20 cellular contexts compared by ENCODE assay signal in the genomic region with DNA sequence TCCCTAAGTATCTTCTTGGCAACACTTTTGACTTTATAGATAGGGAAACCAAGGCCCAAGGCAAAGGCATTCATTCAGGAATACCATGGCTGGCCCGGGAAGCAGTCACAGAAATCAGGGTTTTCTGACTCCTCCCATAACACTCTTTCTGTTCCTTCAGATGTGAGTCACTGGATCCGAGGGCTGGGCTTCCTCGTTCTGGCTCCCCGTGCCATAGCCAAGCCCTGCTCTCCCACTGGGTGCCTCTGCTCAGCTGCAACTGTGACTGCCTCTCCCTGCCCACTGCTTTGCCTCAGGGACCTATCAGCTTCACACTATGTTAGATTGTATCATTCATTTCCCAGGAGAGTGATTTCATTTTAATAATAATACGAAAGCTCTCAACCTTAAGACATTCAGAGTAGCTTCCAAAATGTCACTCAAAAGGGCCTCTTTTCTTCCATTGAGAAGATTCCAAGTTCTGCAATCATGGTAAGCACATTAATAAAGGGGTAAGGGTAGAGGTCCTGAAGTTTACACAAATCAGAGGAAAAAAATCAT. TPM values are rescaled to one million over a fixed set of nuclear protein-coding genes. Genes with fewer than 3 reads are reported as not detected.
"Had no signal": no experiment of that assay in that cellular context is flagged by ENCODE, and none has a peak within 500 bp of the region (broad histone marks: within the 10 kb centered on the region; RNA-seq: fewer than 3 reads in every experiment).

No MANE protein-coding gene starts in this region.

- ATAC-seq: activated CD4-positive, CD25-positive, alpha-beta regulatory T cell treated with anti-CD3 and anti-CD28 coated beads, Interleukin-2, amount 50 U/mL, for 24 hours; activated CD8-positive, alpha-beta memory T cell treated with anti-CD3 and anti-CD28 coated beads, Interleukin-2, amount 10 ng/mL, durations not matched to agents 7 days and 5 days; left lung; stimulated activated naive CD8-positive, alpha-beta T cell treated with anti-CD3 and anti-CD28 coated beads, Interleukin-15, Interleukin-2, amounts not matched to agents 100 U/mL and 50 U/mL, for 24 hours had no signal

- DNase-seq: activated CD4-positive, alpha-beta T cell treated with anti-CD3 and anti-CD28 coated beads, Interleukin-2, amount 50 U/mL, for 48 hours; activated CD8-positive, alpha-beta memory T cell treated with anti-CD3 and anti-CD28 coated beads, Interleukin-2, amount 10 ng/mL, durations not matched to agents 7 days and 5 days; activated effector memory CD4-positive, alpha-beta T cell treated with Interleukin-2 at 50 U/mL for 16 hours; activated T-cell treated with anti-CD3 and anti-CD28 coated beads, Interleukin-2, amount 50 U/mL, for 24 hours; amygdala; esophagus squamous epithelium; foreskin fibroblast; glutamatergic neuron; left lung; nephron progenitor cell; stimulated activated CD4-positive, alpha-beta T cell treated with anti-CD3 and anti-CD28 coated beads, Interleukin-2, amount 100 ng/mL, for 48 hours; stimulated activated naive CD8-positive, alpha-beta T cell treated with anti-CD3 and anti-CD28 coated beads, Interleukin-15, Interleukin-2, amounts not matched to agents 100 U/mL and 50 U/mL, for 24 hours; upper lobe of left lung had no signal

- FAIRE-seq: endometrium, islet of Langerhans had no signal

- H3K36me3 ChIP-seq: breast epithelium, esophagus squamous epithelium, left lung, suprapubic skin, upper lobe of left lung had no signal

- H3K9me3 ChIP-seq: breast epithelium, esophagus squamous epithelium, suprapubic skin, upper lobe of left lung had no signal

- H3K4me3 ChIP-seq: breast epithelium, dorsolateral prefrontal cortex, esophagus squamous epithelium, left lung, suprapubic skin, upper lobe of left lung had no signal

- H3K27me3 ChIP-seq: breast epithelium, dorsolateral prefrontal cortex, esophagus squamous epithelium, suprapubic skin, upper lobe of left lung had no signal

- H3K27ac ChIP-seq: breast epithelium, esophagus squamous epithelium, left lung, suprapubic skin, upper lobe of left lung had no signal

- H3K4me1 ChIP-seq: breast epithelium, esophagus squamous epithelium, left lung, suprapubic skin, upper lobe of left lung had no signal

RNA-seq across cellular contexts. Expression of gene GABRB3, which starts 50.2 kb away (rescaled TPM):
- total RNA-seq: activated CD8-positive, alpha-beta memory T cell treated with anti-CD3 and anti-CD28 coated beads, Interleukin-2, amount 10 ng/mL, durations not matched to agents 7 days and 5 days; T-helper 2 cell treated with Interferon-gamma antibody and Interleukin-4, amounts not matched to agents 100 ng/mL and 5 ng/mL, for 36 hours had no signal
